In the genomic region with DNA sequence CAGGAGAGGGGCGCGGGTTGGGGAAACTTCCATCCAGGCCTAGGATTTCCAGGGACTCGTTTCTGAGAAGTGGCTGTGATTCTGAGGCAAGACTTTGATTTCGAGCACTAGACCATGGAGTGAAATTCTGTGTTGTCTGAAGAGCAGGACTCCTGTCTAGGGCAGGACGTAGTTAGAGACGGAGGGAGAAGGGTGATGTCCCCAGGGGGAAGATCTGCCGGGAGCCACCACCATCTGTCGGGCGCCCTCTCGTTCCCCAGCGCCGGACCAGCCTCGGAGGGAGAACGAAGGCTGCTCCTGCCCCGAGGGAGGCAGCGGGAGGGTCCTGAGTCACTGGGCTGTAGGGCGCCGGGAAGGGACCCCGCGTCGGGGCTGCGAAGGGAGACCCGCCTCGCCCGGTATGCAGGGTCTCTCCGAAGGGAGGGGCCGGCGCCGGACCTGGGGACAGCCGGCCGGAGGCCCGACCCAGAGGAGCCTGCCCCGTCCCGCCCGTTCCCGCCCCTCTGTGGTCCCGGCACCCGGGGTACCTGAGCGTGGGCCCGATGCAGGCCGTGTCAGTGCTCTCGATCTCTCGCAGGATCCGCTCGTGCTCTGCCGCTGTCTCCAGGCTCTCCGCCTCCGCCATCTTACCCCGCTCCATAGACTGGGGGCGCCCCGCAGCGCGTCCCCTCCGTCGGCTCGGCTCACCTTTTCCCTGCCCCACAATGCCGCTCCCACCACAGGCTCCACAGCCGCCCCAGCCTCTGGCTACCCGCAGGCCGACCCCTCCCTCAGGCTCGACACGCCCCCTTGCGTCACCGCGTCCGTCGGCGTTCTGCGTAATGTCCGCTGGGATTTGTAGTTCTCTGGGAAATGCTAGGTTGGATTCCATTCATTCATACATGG, we compare ENCODE assay signal across 2 cellular contexts.
A peak's percentile ranks its signal among the peaks of the same experiment; 100 is the strongest.
TF ChIP-seq lines count a peak whose summit lies in the region.

A gene (minus strand): TSS at position 763 of the 885 bp plus-strand sequence.

TF ChIP-seq in IMR-90, 13 proteins besides CTCF, POLR2A, EP300 and RAD21 (continued from another document):
- peak; percentile 23; the same call in 1 of the 2 replicates for TF ChIP-seq MXI1 (IDR thresholded peaks at IDR 0.05; ENCODE audit: borderline replicate concordance, low read depth, low read length)
- TF ChIP-seq, protein P1, sequence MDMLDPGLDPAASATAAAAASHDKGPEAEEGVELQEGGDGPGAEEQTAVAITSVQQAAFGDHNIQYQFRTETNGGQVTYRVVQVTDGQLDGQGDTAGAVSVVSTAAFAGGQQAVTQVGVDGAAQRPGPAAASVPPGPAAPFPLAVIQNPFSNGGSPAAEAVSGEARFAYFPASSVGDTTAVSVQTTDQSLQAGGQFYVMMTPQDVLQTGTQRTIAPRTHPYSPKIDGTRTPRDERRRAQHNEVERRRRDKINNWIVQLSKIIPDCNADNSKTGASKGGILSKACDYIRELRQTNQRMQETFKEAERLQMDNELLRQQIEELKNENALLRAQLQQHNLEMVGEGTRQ (IDR thresholded peaks at IDR 0.05; ENCODE audit: low read depth, low read length), result no peak; the same call in 1 of the 2 replicates
- TF ChIP-seq, protein P2, sequence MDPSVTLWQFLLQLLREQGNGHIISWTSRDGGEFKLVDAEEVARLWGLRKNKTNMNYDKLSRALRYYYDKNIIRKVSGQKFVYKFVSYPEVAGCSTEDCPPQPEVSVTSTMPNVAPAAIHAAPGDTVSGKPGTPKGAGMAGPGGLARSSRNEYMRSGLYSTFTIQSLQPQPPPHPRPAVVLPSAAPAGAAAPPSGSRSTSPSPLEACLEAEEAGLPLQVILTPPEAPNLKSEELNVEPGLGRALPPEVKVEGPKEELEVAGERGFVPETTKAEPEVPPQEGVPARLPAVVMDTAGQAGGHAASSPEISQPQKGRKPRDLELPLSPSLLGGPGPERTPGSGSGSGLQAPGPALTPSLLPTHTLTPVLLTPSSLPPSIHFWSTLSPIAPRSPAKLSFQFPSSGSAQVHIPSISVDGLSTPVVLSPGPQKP (IDR thresholded peaks at IDR 0.05; ENCODE audit: borderline replicate concordance, low read depth, low read length), result no peak
TF ChIP-seq in IMR-90: peak in this region for 4.

TF ChIP-seq in PFSK-1, 5 proteins besides CTCF, POLR2A, EP300 and RAD21 (continued from another document):
- TF ChIP-seq, protein P3, sequence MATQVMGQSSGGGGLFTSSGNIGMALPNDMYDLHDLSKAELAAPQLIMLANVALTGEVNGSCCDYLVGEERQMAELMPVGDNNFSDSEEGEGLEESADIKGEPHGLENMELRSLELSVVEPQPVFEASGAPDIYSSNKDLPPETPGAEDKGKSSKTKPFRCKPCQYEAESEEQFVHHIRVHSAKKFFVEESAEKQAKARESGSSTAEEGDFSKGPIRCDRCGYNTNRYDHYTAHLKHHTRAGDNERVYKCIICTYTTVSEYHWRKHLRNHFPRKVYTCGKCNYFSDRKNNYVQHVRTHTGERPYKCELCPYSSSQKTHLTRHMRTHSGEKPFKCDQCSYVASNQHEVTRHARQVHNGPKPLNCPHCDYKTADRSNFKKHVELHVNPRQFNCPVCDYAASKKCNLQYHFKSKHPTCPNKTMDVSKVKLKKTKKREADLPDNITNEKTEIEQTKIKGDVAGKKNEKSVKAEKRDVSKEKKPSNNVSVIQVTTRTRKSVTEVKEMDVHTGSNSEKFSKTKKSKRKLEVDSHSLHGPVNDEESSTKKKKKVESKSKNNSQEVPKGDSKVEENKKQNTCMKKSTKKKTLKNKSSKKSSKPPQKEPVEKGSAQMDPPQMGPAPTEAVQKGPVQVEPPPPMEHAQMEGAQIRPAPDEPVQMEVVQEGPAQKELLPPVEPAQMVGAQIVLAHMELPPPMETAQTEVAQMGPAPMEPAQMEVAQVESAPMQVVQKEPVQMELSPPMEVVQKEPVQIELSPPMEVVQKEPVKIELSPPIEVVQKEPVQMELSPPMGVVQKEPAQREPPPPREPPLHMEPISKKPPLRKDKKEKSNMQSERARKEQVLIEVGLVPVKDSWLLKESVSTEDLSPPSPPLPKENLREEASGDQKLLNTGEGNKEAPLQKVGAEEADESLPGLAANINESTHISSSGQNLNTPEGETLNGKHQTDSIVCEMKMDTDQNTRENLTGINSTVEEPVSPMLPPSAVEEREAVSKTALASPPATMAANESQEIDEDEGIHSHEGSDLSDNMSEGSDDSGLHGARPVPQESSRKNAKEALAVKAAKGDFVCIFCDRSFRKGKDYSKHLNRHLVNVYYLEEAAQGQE (IDR thresholded peaks at IDR 0.05; ENCODE audit: insufficient read depth in 1 of 2, low read depth in 2 of 2, low read length in 2 of 2), result no peak
- TF ChIP-seq FOXP2 (optimal IDR thresholded peaks at IDR 0.05; ENCODE audit: borderline replicate concordance, extremely low read depth, extremely low read length, insufficient read depth), result peak; percentile 77
